ENCODE assay signal across 19 cellular contexts in genomic region chr4:3519468-3520264, GRCh38. TPM values are rescaled to one million over a fixed set of nuclear protein-coding genes. Genes with fewer than 3 reads are reported as not detected.
"Had no signal": no experiment of that assay in that cellular context is flagged by ENCODE, and none has a peak within 500 bp of the region (broad histone marks: within the 10 kb centered on the region; RNA-seq: fewer than 3 reads in every experiment).

No MANE protein-coding gene starts in this region.

- H3K9me3 ChIP-seq: body of pancreas, colonic mucosa, left ventricle myocardium inferior, testis, upper lobe of left lung had no signal

- H3K27me3 ChIP-seq: body of pancreas, colonic mucosa, foreskin keratinocyte, testis, upper lobe of left lung had no signal

- H3K4me3 ChIP-seq: body of pancreas, colonic mucosa, left ventricle myocardium inferior, testis, upper lobe of left lung had no signal

- ATAC-seq: activated naive CD4-positive, alpha-beta T cell treated with anti-CD3 and anti-CD28 coated beads, Interleukin-2, amount 50 U/mL, for 72 hours; activated T-cell treated with anti-CD3 and anti-CD28 coated beads, Interleukin-2, amount 50 U/mL, for 72 hours; body of pancreas; foreskin keratinocyte; SK-N-SH treated with all-trans-retinoic acid at 6 μM for 48 hours; T-cell had no signal

- DNase-seq: activated CD4-positive, alpha-beta T cell treated with anti-CD3 and anti-CD28 coated beads, Interleukin-2, amount 50 U/mL, for 1 hour; activated effector memory CD4-positive, alpha-beta T cell treated with anti-CD3 and anti-CD28 coated beads, Interleukin-2, amount 50 U/mL, for 16 hours; amniotic stem cell; central memory CD4-positive, alpha-beta T cell; colonic mucosa; endodermal cell; foreskin keratinocyte; left ventricle myocardium inferior; naive B cell; stimulated activated CD4-positive, alpha-beta T cell treated with anti-CD3 and anti-CD28 coated beads, Interleukin-2, amount 100 ng/mL, for 48 hours; testis had no signal

- H3K4me1 ChIP-seq: body of pancreas, colonic mucosa, foreskin keratinocyte, left ventricle myocardium inferior, parathyroid adenoma, testis, upper lobe of left lung had no signal

- H3K27ac ChIP-seq: body of pancreas, colonic mucosa, foreskin keratinocyte, left ventricle myocardium inferior, parathyroid adenoma, testis, upper lobe of left lung had no signal

RNA-seq across cellular contexts. Expression of gene DOK7, which starts 56.6 kb away (rescaled TPM):
- total RNA-seq: activated naive CD4-positive, alpha-beta T cell treated with anti-CD3 and anti-CD28 coated beads, Interleukin-2, amount 50 U/mL, for 72 hours; activated T-cell treated with anti-CD3 and anti-CD28 coated beads, Interleukin-2, amount 50 U/mL, for 72 hours had no signal
- polyA plus RNA-seq: fibroblast of lung had no signal
